Comparison of ENCODE assay signal across 8 cellular contexts in genomic region chr19:14556662-14557188, GRCh38. TPM values are rescaled to one million over a fixed set of nuclear protein-coding genes. Genes with fewer than 3 reads are reported as not detected.
DNase-seq lines count a peak whose midpoint lies in the region; ATAC-seq, FAIRE-seq and TF ChIP-seq lines count a peak whose summit lies in the region.
"Had no signal": no experiment of that assay in that cellular context is flagged by ENCODE, and none has a peak within 500 bp of the region (broad histone marks: within the 10 kb centered on the region; RNA-seq: fewer than 3 reads in every experiment).

No MANE protein-coding gene starts in this region.

- H3K4me1 ChIP-seq in adipocyte (ENCODE audit: control insufficient read depth, insufficient read depth, low read length), result peaks cover 33% of the 10 kb centered on the region
- peaks cover 0 to 79% (median 37%) of the 10 kb centered on the region in 12 donors for H3K4me1 ChIP-seq in heart left ventricle
- H3K4me1 ChIP-seq in psoas muscle, result peaks cover 58% of the 10 kb centered on the region
- H3K4me1 ChIP-seq in upper lobe of right lung, result peaks cover 11% of the 10 kb centered on the region

- intact Hi-C loops in heart left ventricle (cut with DNase I), result no loop called here
- intact Hi-C loops in psoas muscle (cut with DNase I), result no loop called here
- intact Hi-C loops in upper lobe of right lung (cut with DNase I), result no loop called here

- TF ChIP-seq CTCF in heart left ventricle (IDR thresholded peaks at IDR 0.05), result peak; percentile 92 to 99 (median 97)
- TF ChIP-seq CTCF in psoas muscle (IDR thresholded peaks at IDR 0.05), result peak; percentile 96
- peak; percentile 97 for TF ChIP-seq CTCF in upper lobe of right lung (IDR thresholded peaks at IDR 0.05)

- in situ Hi-C loops in KBM-7 (cut with MboI; ENCODE audit: low pct_unique_long_range_greater_than_20kb, low sequenced_read_pairs), result no loop called here

- DNase-seq in GM12891 (ENCODE audit: insufficient read length, low spot score), result peak; percentile 94
- DNase-seq in KBM-7, result peak; percentile 80
- DNase-seq in T follicular helper cell (ENCODE audit: low read depth), result peak; percentile 52
- peak; percentile 89 for DNase-seq in adipocyte (ENCODE audit: low read depth)
- DNase-seq in heart left ventricle, result peak; percentile 75 to 90 (median 83)
- DNase-seq in psoas muscle, result peak; percentile 82 to 94
- peak; percentile 88 for DNase-seq in upper lobe of right lung

- H3K36me3 ChIP-seq in adipocyte (ENCODE audit: control insufficient read depth, insufficient read depth, low read length, severe bottlenecking), result no peaks in the 10 kb centered on the region
- H3K36me3 ChIP-seq in heart left ventricle, result peaks cover 0 to 10% (median 0%) of the 10 kb centered on the region in 9 donors
- peaks cover 0 to 10% of the 10 kb centered on the region in 2 donors for H3K36me3 ChIP-seq in psoas muscle (ENCODE audit: insufficient read depth in 1 of 2, low read depth in 1 of 2)
- H3K36me3 ChIP-seq in upper lobe of right lung, result no peaks in the 10 kb centered on the region

- ATAC-seq in heart left ventricle, result peak; percentile 9 to 60 (median 58)
- peak; percentile 56 to 64 (median 60) for ATAC-seq in psoas muscle
- ATAC-seq in upper lobe of right lung, result peak; percentile 92

- H3K9me3 ChIP-seq in adipocyte (ENCODE audit: control insufficient read depth, low read length) (no peaks in the 10 kb centered on the region), heart left ventricle (no peaks in the 10 kb centered on the region), psoas muscle (no peaks in the 10 kb centered on the region), upper lobe of right lung (no peaks in the 10 kb centered on the region)

- peak overlapping the region; percentile 36 for H3K4me3 ChIP-seq in adipocyte (ENCODE audit: low read length)
- H3K4me3 ChIP-seq in heart left ventricle, result peak overlapping the region in 7 of 12 donors; percentile 5 to 41 (median 15)
- H3K4me3 ChIP-seq in psoas muscle, result peak overlapping the region; percentile 33
- H3K4me3 ChIP-seq in upper lobe of right lung, result peak overlapping the region; percentile 0

- peak overlapping the region; percentile 48 for H3K9ac ChIP-seq in adipocyte (ENCODE audit: low read length)

- H3K27ac ChIP-seq in heart left ventricle, result peak overlapping the region in 6 of 12 donors; percentile 1 to 60 (median 8)
- peak overlapping the region; percentile 96 for H3K27ac ChIP-seq in psoas muscle
- no peak overlapping the region for H3K27ac ChIP-seq in upper lobe of right lung

- no peak for TF ChIP-seq POLR2A in GM12891 (IDR thresholded peaks at IDR 0.05; ENCODE audit: low read depth, low read length)
- TF ChIP-seq POLR2A in heart left ventricle (IDR thresholded peaks at IDR 0.05), result no peak

- H3K27me3 ChIP-seq in adipocyte (replicated peaks; ENCODE audit: control insufficient read depth, insufficient read depth, low read length) (no peaks in the 10 kb centered on the region), heart left ventricle (no peaks in the 10 kb centered on the region), psoas muscle (ENCODE audit: insufficient read depth in 3 of 3, low read length in 2 of 3) (no peaks in the 10 kb centered on the region), upper lobe of right lung (no peaks in the 10 kb centered on the region)

- 9 to 20% (median 11%) methylated on average over 7 to 18 of the region's 18 CpGs for WGBS in heart left ventricle, 4 donors
- WGBS in psoas muscle, 3 donors, result 6 to 8% (median 7%) methylated on average over 18 of the region's 18 CpGs

- peak; percentile 97 for FAIRE-seq in GM12891 (lab: Jason Lieb, UNC)

TF ChIP-seq in GM12891, 5 proteins besides CTCF, POLR2A, EP300 and RAD21:
- TF ChIP-seq POU2F2 (IDR thresholded peaks at IDR 0.05; ENCODE audit: low read depth, low read length), result no peak
- TF ChIP-seq TAF1 (IDR thresholded peaks at IDR 0.05; ENCODE audit: low read depth, low read length), result no peak
- TF ChIP-seq POLR2AphosphoS5 (IDR thresholded peaks at IDR 0.05; ENCODE audit: low read depth, low read length), result no peak
- TF ChIP-seq SPI1 (IDR thresholded peaks at IDR 0.05; ENCODE audit: low read depth, low read length), result no peak
- no peak for TF ChIP-seq PAX5 (IDR thresholded peaks at IDR 0.05; ENCODE audit: insufficient read depth, low read length, severe bottlenecking)

RNA-seq across cellular contexts. Expression of gene NDUFB7, which starts 15.1 kb away (rescaled TPM):
- 194 TPM for polyA plus RNA-seq in GM12891 (2012; ENCODE audit: low read depth, missing spikeins)
- total RNA-seq in heart left ventricle (1,000 to 10,000 TPM in 1 of 9 donors, 100 to 1,000 TPM in 8; 290 to 1,084 (median 402) TPM), psoas muscle (100 to 1,000 TPM; 216 to 306 (median 287) TPM), upper lobe of right lung (113 TPM)
- polyA plus RNA-seq in heart left ventricle (1,000 to 10,000 TPM in 1 of 2 donors, 100 to 1,000 TPM in 1; 782 to 1,747 TPM), psoas muscle (100 to 1,000 TPM; 488 to 805 (median 716) TPM)

RNA-seq across cellular contexts. Expression of gene CLEC17A, which starts 26.2 kb away (rescaled TPM):
- polyA plus RNA-seq in GM12891 (2012; ENCODE audit: low read depth, missing spikeins), result 60.4 TPM
- total RNA-seq in heart left ventricle (under 1 TPM in 1 of 9 donors, not detected in 8; 0.10 TPM), psoas muscle (not detected), upper lobe of right lung (not detected)
- polyA plus RNA-seq in heart left ventricle (not detected), psoas muscle (under 1 TPM in 2 of 3 donors, not detected in 1; 0.03 to 0.04 TPM)
- polyA plus RNA-seq: urinary bladder had no signal

RNA-seq across cellular contexts. Expression of gene TECR, which starts 27.3 kb away (rescaled TPM):
- polyA plus RNA-seq in GM12891 (2012; ENCODE audit: low read depth, missing spikeins), result 50.2 TPM
- 10 to 100 TPM; 48.1 to 88.4 (median 71.7) TPM for total RNA-seq in heart left ventricle
- polyA plus RNA-seq in heart left ventricle, result 100 to 1,000 TPM in 1 of 2 donors, 10 to 100 TPM in 1; 71.4 to 102 TPM
- total RNA-seq in psoas muscle, result 100 to 1,000 TPM; 111 to 209 (median 158) TPM
- polyA plus RNA-seq in psoas muscle, result 100 to 1,000 TPM in 2 of 3 donors, 10 to 100 TPM in 1; 77.8 to 145 (median 136) TPM
- 123 TPM for total RNA-seq in upper lobe of right lung

RNA-seq across cellular contexts. Expression of gene DNAJB1, which starts 38.5 kb away (rescaled TPM):
- 26.5 TPM for polyA plus RNA-seq in GM12891 (2012; ENCODE audit: low read depth, missing spikeins)
- 10 to 100 TPM; 34.7 to 70.6 (median 44.8) TPM for total RNA-seq in heart left ventricle
- polyA plus RNA-seq in heart left ventricle, result 10 to 100 TPM; 27.5 to 69.1 TPM
- 100 to 1,000 TPM in 1 of 4 donors, 10 to 100 TPM in 3; 32.6 to 105 (median 42.6) TPM for total RNA-seq in psoas muscle
- polyA plus RNA-seq in psoas muscle, result 10 to 100 TPM; 20.8 to 32.0 (median 24.4) TPM
- total RNA-seq in upper lobe of right lung, result 99.7 TPM
